9 cellular contexts compared by ENCODE assay signal in the genomic region with DNA sequence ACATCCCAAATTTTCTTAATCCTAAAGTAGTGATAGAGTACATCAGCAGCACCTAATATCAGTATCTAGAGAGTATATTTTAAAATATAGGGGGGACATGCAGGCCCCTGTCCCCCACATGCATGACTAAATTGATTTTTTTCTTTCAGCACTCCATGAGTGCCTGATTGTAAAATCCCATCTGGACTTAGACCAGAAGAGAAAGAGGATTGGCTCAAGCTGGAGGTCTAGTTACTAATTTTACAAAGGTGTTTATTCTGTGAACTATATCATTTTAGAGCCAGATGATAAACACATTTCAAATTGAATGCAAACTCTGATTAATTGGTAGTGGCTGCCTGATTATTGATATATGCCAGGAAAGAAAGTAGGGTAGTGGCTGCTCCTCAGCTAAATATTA.
"Had no signal": no experiment of that assay in that cellular context is flagged by ENCODE, and none has a peak within 500 bp of the region (broad histone marks: within the 10 kb centered on the region; RNA-seq: fewer than 3 reads in every experiment).

No MANE protein-coding gene starts in this region.

- H3K4me2 ChIP-seq: GM23338 had no signal

- ATAC-seq: GM23338, HCT116 had no signal

- H3K4me1 ChIP-seq: HAP-1 had no signal

- H3K4me3 ChIP-seq: GM23248, GM23338, HAP-1 had no signal

- DNase-seq: GM23248, GOT3, H7, H9, HCEC 1CT, HFFc6 had no signal

- H3K27ac ChIP-seq: GM23248 had no signal

- H3K36me3 ChIP-seq: HAP-1 had no signal

- H3K9me3 ChIP-seq: HAP-1 had no signal

- H3K9ac ChIP-seq: GM23248 had no signal

- H2AFZ ChIP-seq: GM23248, GM23338 had no signal
